Comparison of ENCODE assay signal across 13 cellular contexts in genomic region chr16:84821179-84821578, GRCh38. TPM values are rescaled to one million over a fixed set of nuclear protein-coding genes. Genes with fewer than 3 reads are reported as not detected.
DNase-seq lines count a peak whose midpoint lies in the region; ATAC-seq and TF ChIP-seq lines count a peak whose summit lies in the region.
"Had no signal": no experiment of that assay in that cellular context is flagged by ENCODE, and none has a peak within 500 bp of the region (broad histone marks: within the 10 kb centered on the region; RNA-seq: fewer than 3 reads in every experiment).

No MANE protein-coding gene starts in this region.

- peaks cover 60% of the 10 kb centered on the region for H3K79me2 ChIP-seq in hepatocyte

- H4K20me1 ChIP-seq in hepatocyte (ENCODE audit: insufficient read depth, poor library complexity, severe bottlenecking) = peaks cover 10% of the 10 kb centered on the region

- no peaks in the 10 kb centered on the region for H3K9me2 ChIP-seq in hepatocyte (replicated peaks; ENCODE audit: insufficient read depth)

- H3K4me1 ChIP-seq in heart left ventricle (peaks cover 0 to 54% (median 8%) of the 10 kb centered on the region in 12 donors), hepatocyte (ENCODE audit: insufficient read depth) (peaks cover 7% of the 10 kb centered on the region), prostate gland (replicated peaks) (peaks cover 3% of the 10 kb centered on the region), urinary bladder (ENCODE audit: insufficient read depth) (no peaks in the 10 kb centered on the region)

- peak overlapping the region; percentile 90 for H3K4me2 ChIP-seq in hepatocyte

- H3K27me3 Mint-ChIP-seq in endothelial cell (ENCODE audit: unreplicated experiment) = peaks cover 8% of the 10 kb centered on the region

- TF ChIP-seq POLR2A in heart left ventricle (IDR thresholded peaks at IDR 0.05) = no peak
- no peak for TF ChIP-seq POLR2A in prostate gland (IDR thresholded peaks at IDR 0.05)

- 85 to 92% (median 86%) methylated on average over 8 to 9 of the region's 9 CpGs for WGBS in heart left ventricle, 4 donors
- 81% methylated on average over 9 of the region's 9 CpGs for WGBS in hepatocyte (ENCODE audit: low lambda C conversion rate, missing lambda C conversion rate)
- 62% methylated on average over 9 of the region's 9 CpGs for WGBS in prostate gland
- 53% methylated on average over 9 of the region's 9 CpGs for WGBS in urinary bladder

- H3K9me3 ChIP-seq in heart left ventricle (no peaks in the 10 kb centered on the region), hepatocyte (ENCODE audit: low read depth) (no peaks in the 10 kb centered on the region), prostate gland (no peaks in the 10 kb centered on the region)

- H3K4me3 ChIP-seq in heart left ventricle = peak overlapping the region; percentile 9 to 84 (median 62)
- no peak overlapping the region for H3K4me3 ChIP-seq in hepatocyte
- H3K4me3 ChIP-seq in prostate gland = peak overlapping the region; percentile 48 to 49
- H3K4me3 ChIP-seq in urinary bladder (ENCODE audit: low read depth, low read length) = peak overlapping the region; percentile 61

- intact Hi-C loops in heart left ventricle (cut with DNase I) = loop anchor here in 2 of 10 donors (5.0 to 10.0 kb wide), 3 partner anchors 51 to 131 kb away; no protein-coding TSS in a partner anchor
- intact Hi-C loops in left cardiac atrium (cut with DNase I) = no loop called here
- intact Hi-C loops in prostate gland (cut with DNase I) = loop anchor here (5.0 to 10.0 kb wide), 2 partner anchors 91 to 516 kb away; no protein-coding TSS in a partner anchor

- H3K4me3 Mint-ChIP-seq in endothelial cell (ENCODE audit: unreplicated experiment) = no peak overlapping the region
- H3K4me3 Mint-ChIP-seq: activated CD8-positive, alpha-beta T cell treated with anti-CD3 and anti-CD28 coated beads for 36 hours had no signal

- H3K36me3 ChIP-seq in heart left ventricle (no peaks in the 10 kb centered on the region), hepatocyte (replicated peaks; ENCODE audit: insufficient read depth, low read depth) (no peaks in the 10 kb centered on the region), prostate gland (no peaks in the 10 kb centered on the region), urinary bladder (ENCODE audit: insufficient read depth) (no peaks in the 10 kb centered on the region)

- no peak for ATAC-seq in heart left ventricle
- no peak for ATAC-seq in left cardiac atrium
- ATAC-seq in HG02973 (IDR thresholded peaks at IDR 0.05; ENCODE audit: unreplicated experiment) = no peak
- ATAC-seq: activated CD8-positive, alpha-beta T cell treated with anti-CD3 and anti-CD28 coated beads for 36 hours had no signal

- peaks cover 0 to 9% (median 0%) of the 10 kb centered on the region in 9 donors for H3K27me3 ChIP-seq in heart left ventricle
- H3K27me3 ChIP-seq in hepatocyte = no peaks in the 10 kb centered on the region
- no peaks in the 10 kb centered on the region for H3K27me3 ChIP-seq in prostate gland (replicated peaks; ENCODE audit: insufficient read depth)

- H3K27ac Mint-ChIP-seq in endothelial cell (ENCODE audit: unreplicated experiment) = no peak overlapping the region
- H3K27ac Mint-ChIP-seq: activated CD8-positive, alpha-beta T cell treated with anti-CD3 and anti-CD28 coated beads for 36 hours had no signal

- TF ChIP-seq CTCF in heart left ventricle (IDR thresholded peaks at IDR 0.05) = no peak
- no peak for TF ChIP-seq CTCF in hepatocyte (IDR thresholded peaks at IDR 0.05; ENCODE audit: poor library complexity)
- TF ChIP-seq CTCF in prostate gland (IDR thresholded peaks at IDR 0.05) = no peak
- no peak for TF ChIP-seq CTCF in endothelial cell (IDR thresholded peaks at IDR 0.05; ENCODE audit: unreplicated experiment)

- H3K36me3 Mint-ChIP-seq in endothelial cell (ENCODE audit: low read depth, unreplicated experiment) = no peaks in the 10 kb centered on the region

- DNase-seq in heart left ventricle = no peak
- no peak for DNase-seq in left cardiac atrium
- no peak for DNase-seq in hepatocyte (ENCODE audit: low spot score)
- no peak for DNase-seq in prostate gland (ENCODE audit: low spot score)
- no peak for DNase-seq in SKM-1 treated with dmso at 0.1 percent for 144 hours (lab: John Stamatoyannopoulos, UW; ENCODE audit: unreplicated experiment)
- no peak for DNase-seq in endothelial cell (ENCODE audit: low spot score)
- DNase-seq: activated CD8-positive, alpha-beta T cell treated with anti-CD3 and anti-CD28 coated beads for 36 hours; cortex of kidney; KG1; NCI-H1436 treated with DMSO at 0.1 percent for 48 hours; T1000 had no signal

- peak overlapping the region in 11 of 12 donors; percentile 20 to 97 (median 69) for H3K27ac ChIP-seq in heart left ventricle
- H3K27ac ChIP-seq in hepatocyte = peak overlapping the region; percentile 96
- peak overlapping the region; percentile 85 for H3K27ac ChIP-seq in prostate gland
- H3K27ac ChIP-seq in urinary bladder (ENCODE audit: low read depth) = peak overlapping the region; percentile 44

- H3K4me1 Mint-ChIP-seq in endothelial cell (ENCODE audit: unreplicated experiment) = peaks cover 2% of the 10 kb centered on the region

- H2AFZ ChIP-seq in hepatocyte = no peak overlapping the region

- no peaks in the 10 kb centered on the region for H3K9me3 Mint-ChIP-seq in endothelial cell (ENCODE audit: unreplicated experiment)
- H3K9me3 Mint-ChIP-seq: activated CD8-positive, alpha-beta T cell treated with anti-CD3 and anti-CD28 coated beads for 36 hours had no signal

RNA-seq across cellular contexts. Expression of gene CRISPLD2, which starts 1.4 kb away (rescaled TPM):
- 100 to 1,000 TPM in 1 of 9 donors, 10 to 100 TPM in 7, 1 to 10 TPM in 1; 8.0 to 153 (median 12.9) TPM for total RNA-seq in heart left ventricle
- polyA plus RNA-seq in heart left ventricle = 10 to 100 TPM in 1 of 2 donors, 1 to 10 TPM in 1; 8.0 to 16.2 TPM
- total RNA-seq in left cardiac atrium = 10 to 100 TPM; 36.1 to 58.3 TPM
- total RNA-seq in hepatocyte = 253 and 281 TPM in 2 replicates
- polyA plus RNA-seq in hepatocyte = 284 and 315 TPM in 2 replicates
- total RNA-seq in prostate gland = 100 to 1,000 TPM; 186 to 226 TPM
- total RNA-seq in urinary bladder = 69.1 TPM
- 228 TPM for polyA plus RNA-seq in urinary bladder
- 0.54 TPM for total RNA-seq in endothelial cell (ENCODE audit: unreplicated experiment)

Comparison
In these comparisons a context has a peak if more than half of its experiments do, and no peak if none do; other contexts are left out.
1. H3K27ac ChIP-seq: peak in every context shown above with its lines; median percentile 96 in hepatocyte; 85 in prostate gland; 69 in heart left ventricle; 44 in urinary bladder.